ENCODE assay signal across 8 cellular contexts in genomic region chr11:71342951-71343827, GRCh38.
DNase-seq lines count a peak whose midpoint lies in the region; ATAC-seq and TF ChIP-seq lines count a peak whose summit lies in the region.

No MANE protein-coding gene starts in this region.

- ATAC-seq in HG02571 (IDR thresholded peaks at IDR 0.05; ENCODE audit: unreplicated experiment) (no peak), GM21717 (IDR thresholded peaks at IDR 0.05; ENCODE audit: unreplicated experiment) (no peak)

- DNase-seq in stimulated activated CD4-positive, alpha-beta T cell treated with anti-CD3 and anti-CD28 coated beads, Interleukin-12 subunit alpha, Interleukin-12 subunit beta, amount 100 ng/mL, for 48 hours (ENCODE audit: low read depth in 2 of 3, low spot score in 1 of 3): peak in 2 of 3 donors; percentile 2 to 4
- no peak for DNase-seq in stimulated activated CD4-positive, alpha-beta T cell treated with anti-CD3 and anti-CD28 coated beads, Interleukin-12 subunit alpha, Interleukin-12 subunit beta, amount 100 ng/mL, for 4 hours
- peak; percentile 9 for DNase-seq in NCI-H526 treated with DMSO at 0.1 percent for 48 hours (lab: John Stamatoyannopoulos, UW)
- peak; percentile 55 for DNase-seq in colonic mucosa
- peak; percentile 88 for DNase-seq in osteoblast (ENCODE audit: insufficient read length, low spot score, missing footprints)
- no peak for DNase-seq in cerebellar nuclear complex (lab: John Stamatoyannopoulos, UW)

- H3K9ac ChIP-seq in colonic mucosa (ENCODE audit: low read depth in 2 of 2, low read length in 2 of 2): no peak overlapping the region

- H3K27ac ChIP-seq in colonic mucosa (no peak overlapping the region), osteoblast (ENCODE audit: low read depth, low read length) (no peak overlapping the region)

- H3K4me3 ChIP-seq in colonic mucosa: no peak overlapping the region
- H3K4me3 ChIP-seq in osteoblast (ENCODE audit: insufficient read depth, low read length): no peak overlapping the region

- H3K4me1 ChIP-seq in colonic mucosa: no peaks in the 10 kb centered on the region
- peaks cover 7% of the 10 kb centered on the region for H3K4me1 ChIP-seq in osteoblast (ENCODE audit: insufficient read depth, low read length)

- H3K36me3 ChIP-seq in colonic mucosa: no peaks in the 10 kb centered on the region
- no peaks in the 10 kb centered on the region for H3K36me3 ChIP-seq in osteoblast (ENCODE audit: insufficient read depth, low read length)

- intact Hi-C loops in colonic mucosa (cut with DNase I): loop anchor here (5.0 kb wide), 1 partner anchor 221 kb away; no protein-coding TSS in a partner anchor

- no peaks in the 10 kb centered on the region for H3K79me2 ChIP-seq in osteoblast (ENCODE audit: insufficient read depth, low read length)

- no peaks in the 10 kb centered on the region for H4K20me1 ChIP-seq in osteoblast (ENCODE audit: insufficient read depth, low read length)

- H3K9me3 ChIP-seq in colonic mucosa (no peaks in the 10 kb centered on the region), osteoblast (ENCODE audit: low read depth, low read length) (no peaks in the 10 kb centered on the region)

- no peak overlapping the region for H2AFZ ChIP-seq in osteoblast (ENCODE audit: low read length)

- TF ChIP-seq CTCF in colonic mucosa (IDR thresholded peaks at IDR 0.05): peak; percentile 49
- peak; percentile 60 for TF ChIP-seq CTCF in osteoblast (IDR thresholded peaks at IDR 0.05; ENCODE audit: extremely low read depth, low read depth, low read length)

- no peaks in the 10 kb centered on the region for H3K27me3 ChIP-seq in colonic mucosa
- H3K27me3 ChIP-seq in osteoblast (ENCODE audit: insufficient read depth, low read length): peaks cover 34% of the 10 kb centered on the region

- H3K4me2 ChIP-seq in osteoblast (ENCODE audit: insufficient read depth, low read length): no peak overlapping the region

Comparison
In these comparisons a context has a peak if more than half of its experiments do, and no peak if none do; other contexts are left out.
1. DNase-seq: peak in stimulated activated CD4-positive, alpha-beta T cell treated with anti-CD3 and anti-CD28 coated beads, Interleukin-12 subunit alpha, Interleukin-12 subunit beta, amount 100 ng/mL, for 48 hours (2 of 3), NCI-H526 treated with DMSO at 0.1 percent for 48 hours (single experiment), colonic mucosa (single experiment) and osteoblast (single experiment); none in stimulated activated CD4-positive, alpha-beta T cell treated with anti-CD3 and anti-CD28 coated beads, Interleukin-12 subunit alpha, Interleukin-12 subunit beta, amount 100 ng/mL, for 4 hours (single experiment) and cerebellar nuclear complex (0 of 2).